In genomic region chr13:30422056-30422914, GRCh38 we compare ENCODE assay signal across 8 cellular contexts. TPM values are rescaled to one million over a fixed set of nuclear protein-coding genes. Genes with fewer than 3 reads are reported as not detected.
A peak's percentile ranks its signal among the peaks of the same experiment; 100 is the strongest.
DNase-seq lines count a peak whose midpoint lies in the region; ATAC-seq and TF ChIP-seq lines count a peak whose summit lies in the region.

UBE2L5 (plus strand) TSS chr13:30422493; CDS start chr13:30427991, 5,498 bp downstream.

- ATAC-seq in HG02798 (IDR thresholded peaks at IDR 0.05; ENCODE audit: poor library complexity, unreplicated experiment) (peak; percentile 74), lower lobe of right lung (peak; percentile 95)

- H3K27ac ChIP-seq in lower lobe of right lung: peak within 1 kb of the TSS; percentile 93

- no peaks in the 10 kb centered on the region for H3K36me3 ChIP-seq in lower lobe of right lung

- no peak for TF ChIP-seq CTCF in lower lobe of right lung (IDR thresholded peaks at IDR 0.05)

- peaks cover 14% of the 10 kb centered on the region for H3K4me1 ChIP-seq in lower lobe of right lung

- no peaks in the 10 kb centered on the region for H3K27me3 ChIP-seq in lower lobe of right lung (ENCODE audit: low read depth)

- peak; percentile 72 for DNase-seq in NCI-H345 (lab: John Stamatoyannopoulos, UW)
- DNase-seq in NCI-H345 treated with DMSO at 0.1 percent for 48 hours (lab: John Stamatoyannopoulos, UW; ENCODE audit: unreplicated experiment): no peak
- DNase-seq in NCI-H460 (ENCODE audit: extremely low read depth, low read depth): peak; percentile 40
- DNase-seq in activated CD4-positive, alpha-beta T cell treated with anti-CD3 and anti-CD28 coated beads, Interleukin-2, amount 50 U/mL, for 24 hours (ENCODE audit: low read depth in 1 of 2, low spot score in 1 of 2): peak; percentile 32 to 43
- DNase-seq in effector CD8-positive, alpha-beta T cell (lab: John Stamatoyannopoulos, UW): peak; percentile 32
- peak; percentile 88 for DNase-seq in lower lobe of right lung
- DNase-seq in stimulated activated CD4-positive, alpha-beta T cell treated with anti-CD3 and anti-CD28 coated beads, Interleukin-4, amount 100 ng/mL, for 48 hours (ENCODE audit: low read depth in 2 of 2): peak; percentile 49 to 60

- intact Hi-C loops in lower lobe of right lung (cut with DNase I): no loop called here

- peak within 1 kb of the TSS; percentile 64 for H3K4me3 ChIP-seq in lower lobe of right lung

- H3K9me3 ChIP-seq in lower lobe of right lung: no peaks in the 10 kb centered on the region

RNA-seq across cellular contexts. Expression of gene UBE2L5, which starts in this region (rescaled TPM):
- not detected in 2 replicates for total RNA-seq in NCI-H460 (2014; rRNA removed; shearing (Covaris generic))
- polyA plus RNA-seq in NCI-H460 (2014; cell fraction: nucleus; rRNA removed): not detected in 2 replicates
- total RNA-seq in lower lobe of right lung: not detected

Comparison
In these comparisons a context has a peak if more than half of its experiments do, and no peak if none do; other contexts are left out.
1. Peak in DNase-seq in NCI-H460; RNA of the gene not detected or under 1 TPM.
2. Peak in DNase-seq, ATAC-seq, H3K4me3 ChIP-seq and H3K27ac ChIP-seq in lower lobe of right lung; RNA of the gene not detected or under 1 TPM.